ENCODE assay signal across 34 cellular contexts in genomic region chr9:65435464-65435863, GRCh38.
"Had no signal": no experiment of that assay in that cellular context is flagged by ENCODE, and none has a peak within 500 bp of the region (broad histone marks: within the 10 kb centered on the region; RNA-seq: fewer than 3 reads in every experiment).

No MANE protein-coding gene starts in this region.

- H3K4me3 Mint-ChIP-seq: activated naive CD4-positive, alpha-beta T cell treated with anti-CD3 and anti-CD28 coated beads for 36 hours; activated naive CD4-positive, alpha-beta T cell treated with anti-CD3 and anti-CD28 coated beads, Interleukin-2, amount 10 ng/mL, durations not matched to agents 7 days and 5 days; activated naive CD4-positive, alpha-beta T cell treated with anti-CD3 and anti-CD28 coated beads, Interleukin-2, amount 50 U/mL, for 24 hours; activated naive CD8-positive, alpha-beta T cell; activated naive CD8-positive, alpha-beta T cell treated with anti-CD3 and anti-CD28 coated beads for 36 hours; activated naive CD8-positive, alpha-beta T cell treated with anti-CD3 and anti-CD28 coated beads, Interleukin-2, amount 10 ng/mL, durations not matched to agents 7 days and 5 days; activated naive CD8-positive, alpha-beta T cell treated with anti-CD3 and anti-CD28 coated beads, Interleukin-2, amount 50 U/mL, for 24 hours; activated T-cell treated with anti-CD3 and anti-CD28 coated beads, Interleukin-2, amount 50 U/mL, for 24 hours; activated T-cell treated with anti-CD3 and anti-CD28 coated beads, Interleukin-2, amount 50 U/mL, for 4 hours; activated T-cell treated with anti-CD3 and anti-CD28 coated beads, Interleukin-2, amount 50 U/mL, for 72 hours; activated T-helper 1 cell treated with anti-CD3 and anti-CD28 coated beads, Interleukin-12 subunit alpha, Interleukin-12 subunit beta, Interleukin-2, Interleukin-4 antibody, amounts not matched to agents 30 ng/mL and 10 ng/mL and 1 ng/mL, durations not matched to agents 14 hours and 24 hours and 36 hours; activated T-helper 17 cell treated with anti-CD3 and anti-CD28 coated beads, Interleukin-2, amount 50 U/mL, for 72 hours; brain; central memory CD8-positive, alpha-beta T cell had no signal

- H3K27ac Mint-ChIP-seq: activated naive CD4-positive, alpha-beta T cell treated with anti-CD3 and anti-CD28 coated beads for 36 hours; activated naive CD4-positive, alpha-beta T cell treated with anti-CD3 and anti-CD28 coated beads, Interleukin-2, amount 10 ng/mL, durations not matched to agents 7 days and 5 days; activated naive CD4-positive, alpha-beta T cell treated with anti-CD3 and anti-CD28 coated beads, Interleukin-2, amount 50 U/mL, for 24 hours; activated naive CD4-positive, alpha-beta T cell treated with anti-CD3 and anti-CD28 coated beads, Interleukin-2, amount 50 U/mL, for 72 hours; activated naive CD8-positive, alpha-beta T cell; activated naive CD8-positive, alpha-beta T cell treated with anti-CD3 and anti-CD28 coated beads for 36 hours; activated naive CD8-positive, alpha-beta T cell treated with anti-CD3 and anti-CD28 coated beads, Interleukin-2, amount 10 ng/mL, durations not matched to agents 7 days and 5 days; activated naive CD8-positive, alpha-beta T cell treated with anti-CD3 and anti-CD28 coated beads, Interleukin-2, amount 50 U/mL, for 24 hours; activated T-cell treated with anti-CD3 and anti-CD28 coated beads, Interleukin-2, amount 50 U/mL, for 24 hours; activated T-cell treated with anti-CD3 and anti-CD28 coated beads, Interleukin-2, amount 50 U/mL, for 72 hours; activated T-helper 1 cell treated with anti-CD3 and anti-CD28 coated beads, Interleukin-12 subunit alpha, Interleukin-12 subunit beta, Interleukin-2, Interleukin-4 antibody, amounts not matched to agents 30 ng/mL and 10 ng/mL and 1 ng/mL, durations not matched to agents 14 hours and 24 hours and 36 hours; activated T-helper 17 cell treated with anti-CD3 and anti-CD28 coated beads, Interleukin-2, amount 50 U/mL, for 72 hours; activated T-helper 2 cell treated with anti-CD3 and anti-CD28 coated beads, Interferon-gamma antibody, Interleukin-2, Interleukin-4, amounts not matched to agents 10 μg/mL and 5 μg/mL and 100 μg/mL, durations not matched to agents 14 hours and 24 hours and 36 hours; brain had no signal

- DNase-seq: activated gamma-delta T cell; activated gamma-delta T cell treated with Interleukin-2 at 50 U/mL for 16 hours; activated naive CD4-positive, alpha-beta T cell; activated naive CD4-positive, alpha-beta T cell treated with anti-CD3 and anti-CD28 coated beads for 36 hours; activated naive CD4-positive, alpha-beta T cell treated with anti-CD3 and anti-CD28 coated beads, Interleukin-2, amount 10 ng/mL, durations not matched to agents 7 days and 5 days; activated naive CD4-positive, alpha-beta T cell treated with anti-CD3 and anti-CD28 coated beads, Interleukin-2, amount 50 U/mL, for 16 hours; activated naive CD4-positive, alpha-beta T cell treated with Interleukin-2 at 50 U/mL for 16 hours; activated naive CD8-positive, alpha-beta T cell treated with anti-CD3 and anti-CD28 coated beads for 36 hours; activated naive CD8-positive, alpha-beta T cell treated with anti-CD3 and anti-CD28 coated beads, Interleukin-2, amount 10 ng/mL, durations not matched to agents 7 days and 5 days; activated naive CD8-positive, alpha-beta T cell treated with anti-CD3 and anti-CD28 coated beads, Interleukin-2, amount 50 U/mL, for 24 hours; activated T-cell treated with anti-CD3 and anti-CD28 coated beads for 4 hours; activated T-cell treated with anti-CD3 and anti-CD28 coated beads, Interleukin-2, amount 50 U/mL, for 1 hour; activated T-cell treated with anti-CD3 and anti-CD28 coated beads, Interleukin-2, amount 50 U/mL, for 24 hours; activated T-cell treated with anti-CD3 and anti-CD28 coated beads, Interleukin-2, amount 50 U/mL, for 4 hours; activated T-cell treated with anti-CD3 and anti-CD28 coated beads, Interleukin-2, amount 50 U/mL, for 48 hours; activated T-cell treated with anti-CD3 and anti-CD28 coated beads, Interleukin-2, amount 50 U/mL, for 72 hours; adrenal gland; amniotic stem cell; amygdala; anterior cingulate cortex; aorta; body of pancreas; brain microvascular endothelial cell; caudate nucleus; central memory CD4-positive, alpha-beta T cell; cerebellar nuclear complex had no signal

- H3K27me3 Mint-ChIP-seq: activated naive CD4-positive, alpha-beta T cell treated with anti-CD3 and anti-CD28 coated beads, Interleukin-2, amount 10 ng/mL, durations not matched to agents 7 days and 5 days; activated naive CD4-positive, alpha-beta T cell treated with anti-CD3 and anti-CD28 coated beads, Interleukin-2, amount 50 U/mL, for 24 hours; activated naive CD8-positive, alpha-beta T cell; activated naive CD8-positive, alpha-beta T cell treated with anti-CD3 and anti-CD28 coated beads for 36 hours; activated naive CD8-positive, alpha-beta T cell treated with anti-CD3 and anti-CD28 coated beads, Interleukin-2, amount 10 ng/mL, durations not matched to agents 7 days and 5 days; central memory CD8-positive, alpha-beta T cell had no signal

- H3K4me1 Mint-ChIP-seq: activated naive CD4-positive, alpha-beta T cell treated with anti-CD3 and anti-CD28 coated beads, Interleukin-2, amount 10 ng/mL, durations not matched to agents 7 days and 5 days; activated naive CD4-positive, alpha-beta T cell treated with anti-CD3 and anti-CD28 coated beads, Interleukin-2, amount 50 U/mL, for 24 hours; activated naive CD8-positive, alpha-beta T cell treated with anti-CD3 and anti-CD28 coated beads for 36 hours; activated naive CD8-positive, alpha-beta T cell treated with anti-CD3 and anti-CD28 coated beads, Interleukin-2, amount 10 ng/mL, durations not matched to agents 7 days and 5 days; activated naive CD8-positive, alpha-beta T cell treated with anti-CD3 and anti-CD28 coated beads, Interleukin-2, amount 50 U/mL, for 24 hours; brain; central memory CD8-positive, alpha-beta T cell had no signal

- ATAC-seq: activated naive CD4-positive, alpha-beta T cell treated with anti-CD3 and anti-CD28 coated beads, Interleukin-2, amount 50 U/mL, for 72 hours; activated naive CD8-positive, alpha-beta T cell treated with anti-CD3 and anti-CD28 coated beads, Interleukin-2, amount 50 U/mL, for 24 hours; activated T-cell treated with anti-CD3 and anti-CD28 coated beads, Interleukin-2, amount 50 U/mL, for 4 hours; activated T-cell treated with anti-CD3 and anti-CD28 coated beads, Interleukin-2, amount 50 U/mL, for 72 hours; activated T-helper 17 cell treated with anti-CD3 and anti-CD28 coated beads, Interleukin-2, amount 50 U/mL, for 72 hours; body of pancreas had no signal

- H3K36me3 Mint-ChIP-seq: activated naive CD4-positive, alpha-beta T cell treated with anti-CD3 and anti-CD28 coated beads, Interleukin-2, amount 50 U/mL, for 24 hours; activated naive CD8-positive, alpha-beta T cell treated with anti-CD3 and anti-CD28 coated beads for 36 hours had no signal
